ENCODE assay signal across 9 cellular contexts in the genomic region with DNA sequence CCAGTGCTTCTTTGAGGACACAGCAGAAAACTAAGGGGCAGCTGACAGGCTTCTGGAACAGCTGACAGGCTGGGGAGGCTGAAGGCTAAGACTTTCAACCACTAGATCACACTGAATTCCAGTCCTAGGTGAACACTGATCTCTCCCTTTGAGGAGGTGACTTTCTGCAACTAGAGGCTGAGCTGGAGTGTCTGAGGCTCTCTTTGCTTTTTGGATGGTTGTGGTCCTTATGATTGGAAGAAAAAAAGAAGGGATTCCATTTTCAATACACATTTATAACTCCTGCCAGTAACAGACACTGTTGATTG. TPM values are rescaled to one million over a fixed set of nuclear protein-coding genes. Genes with fewer than 3 reads are reported as not detected.
DNase-seq lines count a peak whose midpoint lies in the region; ATAC-seq and TF ChIP-seq lines count a peak whose summit lies in the region.
"Had no signal": no experiment of that assay in that cellular context is flagged by ENCODE, and none has a peak within 500 bp of the region (broad histone marks: within the 10 kb centered on the region; RNA-seq: fewer than 3 reads in every experiment).

No MANE protein-coding gene starts in this region.

- H3K36me3 Mint-ChIP-seq in endothelial cell (ENCODE audit: low read depth, unreplicated experiment), result no peaks in the 10 kb centered on the region

- H3K4me1 Mint-ChIP-seq in endothelial cell (ENCODE audit: unreplicated experiment), result peaks cover 11% of the 10 kb centered on the region

- in situ Hi-C loops in HAP-1 (cut with MboI; ENCODE audit: low sequenced_read_pairs), result no loop called here

- H3K27me3 Mint-ChIP-seq in endothelial cell (ENCODE audit: unreplicated experiment), result peaks cover 4% of the 10 kb centered on the region

- no peak overlapping the region for H3K27ac Mint-ChIP-seq in endothelial cell (ENCODE audit: unreplicated experiment)

- CTCF ChIA-PET in BJ (lab: Yijun Ruan, JAX) (interaction anchor here (1.2 to 3.5 kb wide), 9 partner anchors 9 to 82 kb away, joined by 3 to 16 read pairs (median 4); partner anchors contain the start of gene ATP8B2), PC-9 (lab: Charles Lee) (no interaction called here)

- peaks cover 15% of the 10 kb centered on the region for H3K4me1 ChIP-seq in PC-9 (replicated peaks; ENCODE audit: insufficient read depth)
- peaks cover 77 to 88% of the 10 kb centered on the region in 2 experiments for H3K4me1 ChIP-seq in neutrophil (ENCODE audit: control insufficient read depth in 1 of 2, insufficient read depth in 1 of 2, low read depth in 1 of 2, low read length in 1 of 2)
- H3K4me1 ChIP-seq in HAP-1, result no peaks in the 10 kb centered on the region; the same call in 1 of the 2 replicates

- TF ChIP-seq CTCF in BJ (IDR thresholded peaks at IDR 0.05; ENCODE audit: insufficient read depth, low read depth, low read length) (no peak), PC-9 (conservative IDR thresholded peaks at IDR 0.05) (no peak), endothelial cell (IDR thresholded peaks at IDR 0.05; ENCODE audit: unreplicated experiment) (no peak), neutrophil (IDR thresholded peaks at IDR 0.05) (no peak)

- H3K9me2 ChIP-seq in PC-9 (ENCODE audit: insufficient read depth), result no peaks in the 10 kb centered on the region

- H3K4me3 Mint-ChIP-seq in endothelial cell (ENCODE audit: unreplicated experiment), result peak overlapping the region; percentile 62

- BruUV-seq in PC-9 (replicated peaks; lab: Mats Ljungman, UMichigan), result no TSS peak

- peaks cover 14% of the 10 kb centered on the region; the same call in 1 of the 2 replicates for H3F3A ChIP-seq in PC-9 (ENCODE audit: insufficient read depth, low read depth)

- H3K9me3 ChIP-seq in PC-9 (ENCODE audit: insufficient read depth, low read depth), result no peaks in the 10 kb centered on the region
- H3K9me3 ChIP-seq in neutrophil, result no peaks in the 10 kb centered on the region
- H3K9me3 ChIP-seq in HAP-1, result no peaks in the 10 kb centered on the region
- H3K9me3 ChIP-seq: SJCRH30 had no signal

- intact Hi-C loops in PC-9 (cut with micrococcal nuclease; ENCODE audit: unreplicated experiment), result loop anchor here (1.0 to 5.0 kb wide), 3 partner anchors 12 to 141 kb away; no protein-coding TSS in a partner anchor

- peaks cover 7% of the 10 kb centered on the region for H3K27me3 ChIP-seq in BJ (ENCODE audit: control insufficient read depth, insufficient read depth, low read length)
- H3K27me3 ChIP-seq in PC-9 (ENCODE audit: insufficient read depth, low read depth), result 0 out of 2 replicates have a peak, but pooled peaks cover 5% of the 10 kb centered on the region
- no peaks in the 10 kb centered on the region for H3K27me3 ChIP-seq in neutrophil
- peaks cover 5% of the 10 kb centered on the region; the same call in 1 of the 2 replicates for H3K27me3 ChIP-seq in HAP-1 (ENCODE audit: low read depth)

- no peak for ATAC-seq in HG03108 (IDR thresholded peaks at IDR 0.05; ENCODE audit: unreplicated experiment)

- DNase-seq in BJ (ENCODE audit: low read depth) (no peak), PC-9 (no peak), endothelial cell (ENCODE audit: low spot score) (no peak), DMS 273 (lab: John Stamatoyannopoulos, UW; ENCODE audit: unreplicated experiment) (no peak), HAP-1 (ENCODE audit: low spot score in 2 of 2) (no peak), NCI-H1105 (lab: John Stamatoyannopoulos, UW) (no peak)

- H3K4me2 ChIP-seq in PC-9, result peak overlapping the region; percentile 95

- peak overlapping the region; percentile 79 for H3K4me3 ChIP-seq in BJ (ENCODE audit: low read depth, low read length)
- peak overlapping the region; percentile 66; the same call in 1 of the 2 replicates for H3K4me3 ChIP-seq in PC-9
- peak overlapping the region; percentile 86 to 96 for H3K4me3 ChIP-seq in neutrophil (ENCODE audit: low read depth in 1 of 2, low read length in 1 of 2)
- no peak overlapping the region for H3K4me3 ChIP-seq in HAP-1

- H2AFZ ChIP-seq in PC-9, result no peak overlapping the region

- H4K20me1 ChIP-seq in PC-9 (ENCODE audit: insufficient read depth), result no peaks in the 10 kb centered on the region

- H3K36me3 ChIP-seq in BJ (ENCODE audit: control insufficient read depth, insufficient read depth, low read length) (no peaks in the 10 kb centered on the region), PC-9 (ENCODE audit: low read depth) (no peaks in the 10 kb centered on the region), neutrophil (peaks cover 13% of the 10 kb centered on the region), HAP-1 (replicated peaks) (no peaks in the 10 kb centered on the region)
- H3K36me3 ChIP-seq: SJCRH30 had no signal

- no peak overlapping the region for H3K27ac ChIP-seq in PC-9
- H3K27ac ChIP-seq in neutrophil, result peak overlapping the region; percentile 99
- H3K27ac ChIP-seq: SJCRH30 had no signal

- H3K9me3 Mint-ChIP-seq in endothelial cell (ENCODE audit: unreplicated experiment), result no peaks in the 10 kb centered on the region

- H3K79me2 ChIP-seq in PC-9 (ENCODE audit: low read depth), result no peaks in the 10 kb centered on the region

- POLR2A ChIA-PET in BJ (lab: Charles Lee), result no interaction called here
- POLR2A ChIA-PET in PC-9 (lab: Charles Lee; ENCODE audit: unreplicated experiment), result interaction anchor here (0.7 kb wide), 1 partner anchor 664 kb away, joined by 3 read pairs; no protein-coding TSS in a partner anchor

RNA-seq across cellular contexts. Expression of gene IL6R, which starts 1.4 kb away (rescaled TPM):
- 3.2 and 6.8 TPM in 2 replicates for polyA plus RNA-seq in BJ (2011; rRNA removed)
- 3.0 and 6.7 TPM in 2 replicates for polyA minus RNA-seq in BJ (2011; rRNA and poly(A)+ RNA removed)
- total RNA-seq in PC-9 (2021) (1.5 and 3.2 TPM in 2 replicates), endothelial cell (ENCODE audit: unreplicated experiment) (1.0 TPM)
